ENCODE assay signal across 33 cellular contexts in the genomic region with DNA sequence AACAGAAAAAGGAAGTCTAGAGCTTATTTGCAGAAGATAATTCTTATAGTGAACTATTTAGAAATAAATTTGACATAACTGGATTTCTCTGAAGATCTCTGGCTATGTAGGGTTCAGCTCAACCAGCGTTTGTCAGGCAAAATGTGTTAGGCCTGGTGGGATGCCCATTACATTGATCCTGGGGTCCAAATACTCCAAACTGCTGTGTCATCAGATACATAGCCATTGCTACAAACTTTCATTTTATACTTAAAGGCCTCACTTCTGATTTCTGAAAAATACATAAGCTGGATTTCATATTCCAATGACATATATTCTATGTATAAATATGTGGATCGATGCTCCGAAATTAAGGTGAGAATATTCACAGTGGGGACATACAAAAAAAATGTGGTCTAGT.
"Had no signal": no experiment of that assay in that cellular context is flagged by ENCODE, and none has a peak within 500 bp of the region (broad histone marks: within the 10 kb centered on the region; RNA-seq: fewer than 3 reads in every experiment).

No MANE protein-coding gene starts in this region.

- ATAC-seq: activated naive CD4-positive, alpha-beta T cell treated with anti-CD3 and anti-CD28 coated beads, Interleukin-2, amount 50 U/mL, for 72 hours; activated naive CD8-positive, alpha-beta T cell treated with anti-CD3 and anti-CD28 coated beads, Interleukin-2, amount 50 U/mL, for 24 hours; activated T-cell treated with anti-CD3 and anti-CD28 coated beads, Interleukin-2, amount 50 U/mL, for 4 hours; activated T-cell treated with anti-CD3 and anti-CD28 coated beads, Interleukin-2, amount 50 U/mL, for 72 hours; activated T-helper 17 cell treated with anti-CD3 and anti-CD28 coated beads, Interleukin-2, amount 50 U/mL, for 72 hours; body of pancreas had no signal

- H3K27me3 ChIP-seq: adrenal gland, ascending aorta, body of pancreas, brain microvascular endothelial cell, breast epithelium, cardiac muscle cell had no signal

- DNase-seq: activated effector memory CD4-positive, alpha-beta T cell treated with anti-CD3 and anti-CD28 coated beads, Interleukin-2, amount 50 U/mL, for 16 hours; activated effector memory CD4-positive, alpha-beta T cell treated with Interleukin-2 at 50 U/mL for 16 hours; activated gamma-delta T cell; activated gamma-delta T cell treated with Interleukin-2 at 50 U/mL for 16 hours; activated naive CD4-positive, alpha-beta T cell; activated naive CD4-positive, alpha-beta T cell treated with anti-CD3 and anti-CD28 coated beads for 36 hours; activated naive CD4-positive, alpha-beta T cell treated with anti-CD3 and anti-CD28 coated beads, Interleukin-2, amount 10 ng/mL, durations not matched to agents 7 days and 5 days; activated naive CD4-positive, alpha-beta T cell treated with anti-CD3 and anti-CD28 coated beads, Interleukin-2, amount 50 U/mL, for 16 hours; activated naive CD4-positive, alpha-beta T cell treated with Interleukin-2 at 50 U/mL for 16 hours; activated naive CD8-positive, alpha-beta T cell treated with anti-CD3 and anti-CD28 coated beads for 36 hours; activated naive CD8-positive, alpha-beta T cell treated with anti-CD3 and anti-CD28 coated beads, Interleukin-2, amount 10 ng/mL, durations not matched to agents 7 days and 5 days; activated naive CD8-positive, alpha-beta T cell treated with anti-CD3 and anti-CD28 coated beads, Interleukin-2, amount 50 U/mL, for 24 hours; activated T-cell treated with anti-CD3 and anti-CD28 coated beads, Interleukin-2, amount 50 U/mL, for 24 hours; activated T-cell treated with anti-CD3 and anti-CD28 coated beads, Interleukin-2, amount 50 U/mL, for 4 hours; activated T-cell treated with anti-CD3 and anti-CD28 coated beads, Interleukin-2, amount 50 U/mL, for 48 hours; activated T-cell treated with anti-CD3 and anti-CD28 coated beads, Interleukin-2, amount 50 U/mL, for 72 hours; adrenal gland; amniotic stem cell; amygdala; anterior cingulate cortex; aorta; body of pancreas; brain microvascular endothelial cell; caudate nucleus; central memory CD4-positive, alpha-beta T cell; cerebellar nuclear complex had no signal

- H3K36me3 ChIP-seq: adrenal gland, ascending aorta, brain microvascular endothelial cell, breast epithelium, cardiac muscle cell had no signal

- H3K4me1 ChIP-seq: adrenal gland, ascending aorta, body of pancreas, breast epithelium had no signal

- H3K4me3 ChIP-seq: adrenal gland, ascending aorta, body of pancreas, breast epithelium, cardiac muscle cell had no signal

- H3K27ac ChIP-seq: adrenal gland, ascending aorta, body of pancreas, brain microvascular endothelial cell, breast epithelium, cardiac muscle cell had no signal

- H3K9me3 ChIP-seq: adrenal gland, ascending aorta, body of pancreas, breast epithelium had no signal

- FAIRE-seq: astrocyte, bronchial epithelial cell had no signal
